In the genomic region with DNA sequence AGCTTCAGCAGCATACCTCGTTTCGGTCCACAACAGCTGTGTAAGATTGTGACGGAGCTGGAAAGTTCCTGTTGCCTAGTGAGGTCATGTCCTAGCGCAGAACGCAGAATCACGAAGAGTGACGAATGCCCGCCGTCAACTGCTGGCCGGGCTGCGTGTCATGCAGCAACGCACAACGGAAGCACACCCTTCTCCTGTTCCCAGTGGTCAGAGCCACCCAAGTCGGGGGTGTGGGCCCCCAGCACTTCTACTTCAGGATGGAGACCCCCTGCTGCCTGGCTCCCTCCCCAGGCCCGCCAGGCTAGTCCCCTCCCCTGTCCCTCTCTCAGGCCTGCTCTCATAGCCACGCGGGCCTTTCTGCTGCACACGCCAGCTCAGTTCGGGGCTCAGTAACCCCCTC, we compare ENCODE assay signal across 19 cellular contexts. TPM values are rescaled to one million over a fixed set of nuclear protein-coding genes. Genes with fewer than 3 reads are reported as not detected.
DNase-seq lines count a peak whose midpoint lies in the region; ATAC-seq and TF ChIP-seq lines count a peak whose summit lies in the region.
"Had no signal": no experiment of that assay in that cellular context is flagged by ENCODE, and none has a peak within 500 bp of the region (broad histone marks: within the 10 kb centered on the region; RNA-seq: fewer than 3 reads in every experiment).

No MANE protein-coding gene starts in this region.

- H3K4me3 Mint-ChIP-seq in T-helper 2 cell treated with Interferon-gamma antibody and Interleukin-4, amounts not matched to agents 5 μg/mL and 100 μg/mL, for 36 hours = peak overlapping the region; percentile 72
- peak overlapping the region; percentile 62 for H3K4me3 Mint-ChIP-seq in activated naive CD8-positive, alpha-beta T cell treated with anti-CD3 and anti-CD28 coated beads, Interleukin-2, amount 50 U/mL, for 24 hours
- H3K4me3 Mint-ChIP-seq in memory B cell (no peak overlapping the region), T-cell (peak overlapping the region in 1 of 3 donors; percentile 35)

- peak overlapping the region; percentile 25 for H3K4me2 ChIP-seq in Loucy (ENCODE audit: low read depth, low read length, poor library complexity, severe bottlenecking)
- H3K4me2 ChIP-seq: KMS-11 had no signal

- H4K20me1 ChIP-seq in Loucy (ENCODE audit: insufficient read depth, low read length, poor library complexity, severe bottlenecking) = no peaks in the 10 kb centered on the region

- no peak overlapping the region for H2AFZ ChIP-seq in Loucy (ENCODE audit: low read length)

- no peak for DNase-seq in T-helper 2 cell treated with Interferon-gamma antibody and Interleukin-4, amounts not matched to agents 5 μg/mL and 100 μg/mL, for 36 hours (ENCODE audit: low spot score)
- DNase-seq in T-helper 2 cell = no peak
- DNase-seq in activated naive CD8-positive, alpha-beta T cell treated with anti-CD3 and anti-CD28 coated beads, Interleukin-2, amount 50 U/mL, for 24 hours = no peak
- no peak for DNase-seq in memory B cell (ENCODE audit: low spot score in 2 of 2)
- DNase-seq in NCI-H2081 (lab: John Stamatoyannopoulos, UW) = no peak
- no peak for DNase-seq in T-cell
- no peak for DNase-seq in NCI-H1092 (lab: John Stamatoyannopoulos, UW)
- DNase-seq: activated CD4-positive, CD25-positive, alpha-beta regulatory T cell; adrenal gland; BE2C; effector memory CD8-positive, alpha-beta T cell; NCI-H1105 treated with DMSO at 0.1 percent for 48 hours; NCI-H774; stimulated activated naive CD4-positive, alpha-beta T cell had no signal

- H3K27me3 Mint-ChIP-seq in T-helper 2 cell treated with Interferon-gamma antibody and Interleukin-4, amounts not matched to agents 5 μg/mL and 100 μg/mL, for 36 hours (ENCODE audit: low read depth) = peaks cover 22% of the 10 kb centered on the region
- H3K27me3 Mint-ChIP-seq in activated naive CD8-positive, alpha-beta T cell treated with anti-CD3 and anti-CD28 coated beads, Interleukin-2, amount 50 U/mL, for 24 hours = peaks cover 41% of the 10 kb centered on the region
- H3K27me3 Mint-ChIP-seq in memory B cell (peaks cover 7% of the 10 kb centered on the region), T-cell (peaks cover 51 to 55% of the 10 kb centered on the region in 2 donors)

- no peaks in the 10 kb centered on the region for H3F3A ChIP-seq in Loucy (ENCODE audit: low read depth)

- H3K9ac ChIP-seq in Loucy (ENCODE audit: low read depth, low read length, poor library complexity, severe bottlenecking) = no peak overlapping the region
- H3K9ac ChIP-seq: KMS-11 had no signal

- H3K4me3 ChIP-seq in Loucy (ENCODE audit: low read length, poor library complexity, severe bottlenecking) = no peak overlapping the region
- H3K4me3 ChIP-seq: adrenal gland, HAP-1, upper lobe of left lung had no signal

- H3K4me1 Mint-ChIP-seq in T-helper 2 cell treated with Interferon-gamma antibody and Interleukin-4, amounts not matched to agents 5 μg/mL and 100 μg/mL, for 36 hours (ENCODE audit: low read depth) = peaks cover 21% of the 10 kb centered on the region
- H3K4me1 Mint-ChIP-seq in activated naive CD8-positive, alpha-beta T cell treated with anti-CD3 and anti-CD28 coated beads, Interleukin-2, amount 50 U/mL, for 24 hours = peaks cover 24% of the 10 kb centered on the region
- H3K4me1 Mint-ChIP-seq in memory B cell = peaks cover 13% of the 10 kb centered on the region
- peaks cover 8 to 22% (median 15%) of the 10 kb centered on the region in 3 donors for H3K4me1 Mint-ChIP-seq in T-cell

- H3K9me2 ChIP-seq in Loucy (replicated peaks; ENCODE audit: low read depth, low read length) = no peaks in the 10 kb centered on the region

- POLR2A ChIA-PET in T-cell (lab: Charles Lee) = no interaction called here

- H3K4me1 ChIP-seq in Loucy (ENCODE audit: insufficient read depth, low read length, poor library complexity, severe bottlenecking) = peaks cover 5% of the 10 kb centered on the region
- H3K4me1 ChIP-seq: adrenal gland, BE2C, upper lobe of left lung had no signal

- H3K79me2 ChIP-seq in Loucy (ENCODE audit: insufficient read depth, low read length) = no peaks in the 10 kb centered on the region

- CTCF ChIA-PET in T-cell (lab: Charles Lee) = no interaction called here

- H3K27me3 ChIP-seq in Loucy (ENCODE audit: insufficient read depth, low read length, poor library complexity, severe bottlenecking) = no peaks in the 10 kb centered on the region
- H3K27me3 ChIP-seq: BE2C had no signal

- H3K9me3 Mint-ChIP-seq in T-helper 2 cell treated with Interferon-gamma antibody and Interleukin-4, amounts not matched to agents 5 μg/mL and 100 μg/mL, for 36 hours = peaks cover 3% of the 10 kb centered on the region
- H3K9me3 Mint-ChIP-seq in activated naive CD8-positive, alpha-beta T cell treated with anti-CD3 and anti-CD28 coated beads, Interleukin-2, amount 50 U/mL, for 24 hours = no peaks in the 10 kb centered on the region
- H3K9me3 Mint-ChIP-seq in memory B cell (peaks cover 10% of the 10 kb centered on the region), T-cell (no peaks in the 10 kb centered on the region)

- no peak for ATAC-seq in activated naive CD8-positive, alpha-beta T cell treated with anti-CD3 and anti-CD28 coated beads, Interleukin-2, amount 50 U/mL, for 24 hours
- no peak for ATAC-seq in memory B cell (ENCODE audit: low read depth)
- ATAC-seq in T-cell (replicated peaks in 1 of 4) = no peak

- peak overlapping the region; percentile 88 for H3K27ac Mint-ChIP-seq in T-helper 2 cell treated with Interferon-gamma antibody and Interleukin-4, amounts not matched to agents 5 μg/mL and 100 μg/mL, for 36 hours
- H3K27ac Mint-ChIP-seq in activated naive CD8-positive, alpha-beta T cell treated with anti-CD3 and anti-CD28 coated beads, Interleukin-2, amount 50 U/mL, for 24 hours = peak overlapping the region; percentile 89
- peak overlapping the region; percentile 88 for H3K27ac Mint-ChIP-seq in memory B cell
- no peak overlapping the region for H3K27ac Mint-ChIP-seq in T-cell
- H3K27ac Mint-ChIP-seq: effector memory CD8-positive, alpha-beta T cell had no signal

- H3K36me3 Mint-ChIP-seq in T-helper 2 cell treated with Interferon-gamma antibody and Interleukin-4, amounts not matched to agents 5 μg/mL and 100 μg/mL, for 36 hours (ENCODE audit: low read depth) = peaks cover 1% of the 10 kb centered on the region
- no peaks in the 10 kb centered on the region for H3K36me3 Mint-ChIP-seq in activated naive CD8-positive, alpha-beta T cell treated with anti-CD3 and anti-CD28 coated beads, Interleukin-2, amount 50 U/mL, for 24 hours (ENCODE audit: low read depth)
- peaks cover 7% of the 10 kb centered on the region for H3K36me3 Mint-ChIP-seq in memory B cell
- no peaks in the 10 kb centered on the region for H3K36me3 Mint-ChIP-seq in T-cell

- no peaks in the 10 kb centered on the region for H3K36me3 ChIP-seq in Loucy (ENCODE audit: insufficient read depth, low read length)
- H3K36me3 ChIP-seq: adrenal gland, BE2C, HAP-1, upper lobe of left lung had no signal

- no peak for TF ChIP-seq CTCF in Loucy (conservative IDR thresholded peaks at IDR 0.05; ENCODE audit: low read length)

- no peaks in the 10 kb centered on the region for H3K9me3 ChIP-seq in Loucy (ENCODE audit: insufficient read depth, low read depth, low read length)
- H3K9me3 ChIP-seq: adrenal gland, BE2C, upper lobe of left lung had no signal

RNA-seq across cellular contexts. Expression of gene C2CD4C, which starts 25.9 kb away (rescaled TPM):
- total RNA-seq in T-cell = under 1 TPM in 1 of 5 donors, not detected in 4; 0.06 TPM
- total RNA-seq: kidney epithelial cell had no signal

RNA-seq across cellular contexts. Expression of gene MIER2, which starts 38.4 kb away (rescaled TPM):
- 10 to 100 TPM; 13.1 to 23.2 (median 18.0) TPM for total RNA-seq in T-cell

Comparison
In these comparisons a context has a peak if more than half of its experiments do, and no peak if none do; other contexts are left out.
1. H3K27ac Mint-ChIP-seq: peak in T-helper 2 cell treated with Interferon-gamma antibody and Interleukin-4, amounts not matched to agents 5 μg/mL and 100 μg/mL, for 36 hours (single experiment), activated naive CD8-positive, alpha-beta T cell treated with anti-CD3 and anti-CD28 coated beads, Interleukin-2, amount 50 U/mL, for 24 hours (single experiment) and memory B cell (single experiment); none in T-cell (0 of 2).